Comparison of ENCODE assay signal across 19 cellular contexts in the genomic region with DNA sequence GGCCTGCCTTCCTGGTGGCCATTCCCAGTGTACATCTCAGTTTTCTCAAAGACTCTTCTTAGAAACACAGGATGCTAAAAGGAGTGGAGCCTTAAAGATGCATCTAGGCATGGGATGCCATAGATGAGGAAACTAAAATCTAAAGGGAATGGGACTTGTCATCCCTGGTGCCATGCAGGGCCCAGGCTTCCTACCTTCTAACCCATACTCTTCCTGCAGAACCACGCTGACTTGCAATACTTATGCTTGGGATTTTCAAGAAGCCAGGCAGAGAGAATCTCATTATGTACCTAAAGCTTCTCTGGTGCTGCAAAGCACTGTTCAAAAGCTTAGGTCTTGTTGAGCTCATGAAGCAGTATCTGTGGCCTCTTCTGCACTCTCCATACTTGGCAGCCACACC.
"Had no signal": no experiment of that assay in that cellular context is flagged by ENCODE, and none has a peak within 500 bp of the region (broad histone marks: within the 10 kb centered on the region; RNA-seq: fewer than 3 reads in every experiment).

No MANE protein-coding gene starts in this region.

- H3K27ac ChIP-seq: coronary artery, dorsolateral prefrontal cortex, esophagus muscularis mucosa, gastrocnemius medialis, heart right ventricle, left lung, lower lobe of right lung had no signal

- H3K36me3 ChIP-seq: esophagus muscularis mucosa, gastrocnemius medialis, heart right ventricle, left lung, lower lobe of right lung had no signal

- ATAC-seq: gastrocnemius medialis, heart right ventricle, left cardiac atrium, left lung, left ventricle myocardium superior, lower lobe of right lung, mucosa of descending colon had no signal

- DNase-seq: dermis blood vessel endothelial cell; dorsolateral prefrontal cortex; effector CD4-positive, alpha-beta T cell; effector memory CD4-positive, alpha-beta T cell; foreskin melanocyte; gastrocnemius medialis; glutamatergic neuron; head of caudate nucleus; heart right ventricle; hippocampal formation; left cardiac atrium; left lung; left ventricle myocardium superior; lower lobe of right lung; mesenchymal stem cell; mucosa of descending colon; naive B cell had no signal

- H3K9me3 ChIP-seq: gastrocnemius medialis, lower lobe of right lung had no signal

- H3K27me3 ChIP-seq: heart right ventricle, left lung had no signal

- H3K4me3 ChIP-seq: coronary artery, dorsolateral prefrontal cortex, esophagus muscularis mucosa, gastrocnemius medialis, heart right ventricle, left lung, lower lobe of right lung, mucosa of descending colon had no signal

- H3K4me1 ChIP-seq: gastrocnemius medialis, heart right ventricle, left lung, lower lobe of right lung had no signal
